In the genomic region with DNA sequence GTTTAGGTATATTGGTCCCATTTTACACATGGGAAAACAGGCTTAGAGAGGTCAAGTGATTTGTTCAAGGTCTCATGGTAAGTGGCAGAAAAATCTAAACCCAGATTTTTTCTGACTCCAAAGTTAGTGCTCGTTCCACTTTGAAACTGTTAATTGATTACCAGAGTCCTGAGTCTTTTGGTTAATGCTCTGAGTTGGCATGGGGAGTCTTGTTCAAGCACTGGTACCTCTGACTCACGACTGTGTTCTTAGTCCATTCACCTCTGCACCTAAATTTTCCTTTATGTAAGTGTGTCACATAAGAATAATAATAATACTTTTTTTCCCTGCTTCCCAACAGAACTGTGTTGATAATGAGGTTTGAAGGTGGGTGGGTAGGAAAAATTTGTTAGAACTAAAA, we compare ENCODE assay signal across 1 cellular context.
TF ChIP-seq lines count a peak whose summit lies in the region.

No MANE protein-coding gene starts in this region.

TF ChIP-seq in K562, 482 proteins besides CTCF, POLR2A, EP300 and RAD21 (continued from another document):
- no peak for TF ChIP-seq CREB3L1 (IDR thresholded peaks at IDR 0.05; ENCODE audit: borderline replicate concordance, low read depth)
- no peak for TF ChIP-seq MTA3 (IDR thresholded peaks at IDR 0.05; ENCODE audit: borderline replicate concordance)
- TF ChIP-seq KHSRP (IDR thresholded peaks at IDR 0.05), result no peak
- no peak for TF ChIP-seq XRCC3 (IDR thresholded peaks at IDR 0.05)
- no peak for TF ChIP-seq TAF1 (IDR thresholded peaks at IDR 0.05; ENCODE audit: control insufficient read depth, extremely low read depth, insufficient read depth, low read length, severe bottlenecking)
- TF ChIP-seq ZNF197 (CRISPR knock-in tag; IDR thresholded peaks at IDR 0.05; ENCODE audit: low read depth), result no peak
- TF ChIP-seq ZNF785 (CRISPR knock-in tag; IDR thresholded peaks at IDR 0.05), result no peak
- TF ChIP-seq, protein P1, sequence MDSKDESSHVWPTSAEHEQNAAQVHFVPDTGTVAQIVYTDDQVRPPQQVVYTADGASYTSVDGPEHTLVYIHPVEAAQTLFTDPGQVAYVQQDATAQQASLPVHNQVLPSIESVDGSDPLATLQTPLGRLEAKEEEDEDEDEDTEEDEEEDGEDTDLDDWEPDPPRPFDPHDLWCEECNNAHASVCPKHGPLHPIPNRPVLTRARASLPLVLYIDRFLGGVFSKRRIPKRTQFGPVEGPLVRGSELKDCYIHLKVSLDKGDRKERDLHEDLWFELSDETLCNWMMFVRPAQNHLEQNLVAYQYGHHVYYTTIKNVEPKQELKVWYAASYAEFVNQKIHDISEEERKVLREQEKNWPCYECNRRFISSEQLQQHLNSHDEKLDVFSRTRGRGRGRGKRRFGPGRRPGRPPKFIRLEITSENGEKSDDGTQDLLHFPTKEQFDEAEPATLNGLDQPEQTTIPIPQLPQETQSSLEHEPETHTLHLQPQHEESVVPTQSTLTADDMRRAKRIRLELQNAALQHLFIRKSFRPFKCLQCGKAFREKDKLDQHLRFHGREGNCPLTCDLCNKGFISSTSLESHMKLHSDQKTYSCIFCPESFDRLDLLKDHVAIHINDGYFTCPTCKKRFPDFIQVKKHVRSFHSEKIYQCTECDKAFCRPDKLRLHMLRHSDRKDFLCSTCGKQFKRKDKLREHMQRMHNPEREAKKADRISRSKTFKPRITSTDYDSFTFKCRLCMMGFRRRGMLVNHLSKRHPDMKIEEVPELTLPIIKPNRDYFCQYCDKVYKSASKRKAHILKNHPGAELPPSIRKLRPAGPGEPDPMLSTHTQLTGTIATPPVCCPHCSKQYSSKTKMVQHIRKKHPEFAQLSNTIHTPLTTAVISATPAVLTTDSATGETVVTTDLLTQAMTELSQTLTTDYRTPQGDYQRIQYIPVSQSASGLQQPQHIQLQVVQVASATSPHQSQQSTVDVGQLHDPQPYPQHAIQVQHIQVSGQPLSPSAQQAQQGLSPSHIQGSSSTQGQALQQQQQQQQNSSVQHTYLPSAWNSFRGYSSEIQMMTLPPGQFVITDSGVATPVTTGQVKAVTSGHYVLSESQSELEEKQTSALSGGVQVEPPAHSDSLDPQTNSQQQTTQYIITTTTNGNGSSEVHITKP (IDR thresholded peaks at IDR 0.05; ENCODE audit: partially characterized antibody), result no peak
- TF ChIP-seq ZNF253 (CRISPR knock-in tag; conservative IDR thresholded peaks at IDR 0.05), result no peak
- no peak for TF ChIP-seq RFX5 (IDR thresholded peaks at IDR 0.05; ENCODE audit: low read depth, low read length)
- no peak for TF ChIP-seq PHF20 (IDR thresholded peaks at IDR 0.05; ENCODE audit: partially characterized antibody)
- TF ChIP-seq FOXJ2 (tag; IDR thresholded peaks at IDR 0.05), result no peak
- TF ChIP-seq IFI16 (CRISPR knock-in tag; IDR thresholded peaks at IDR 0.05), result no peak
- TF ChIP-seq MYNN (IDR thresholded peaks at IDR 0.05), result no peak
- no peak for TF ChIP-seq MYNN (CRISPR knock-in tag; IDR thresholded peaks at IDR 0.05)
